Comparison of ENCODE assay signal across 8 cellular contexts in genomic region chr2:96927420-96928171, GRCh38. TPM values are rescaled to one million over a fixed set of nuclear protein-coding genes. Genes with fewer than 3 reads are reported as not detected.
DNase-seq lines count a peak whose midpoint lies in the region; ATAC-seq and TF ChIP-seq lines count a peak whose summit lies in the region.

No MANE protein-coding gene starts in this region.

- DNase-seq in DMS53 (lab: John Stamatoyannopoulos, UW) (peak; percentile 90), NCI-H524 (lab: John Stamatoyannopoulos, UW) (peak; percentile 50 to 77), fibroblast of gingiva (ENCODE audit: low read depth) (peak; percentile 41), prostate gland (ENCODE audit: low spot score) (peak; percentile 90), MV-4-11 (lab: John Stamatoyannopoulos, UW) (no peak), NOMO-1 (lab: John Stamatoyannopoulos, UW; ENCODE audit: unreplicated experiment in 2 of 2) (no peak), amniotic stem cell (lab: John Stamatoyannopoulos, UW) (no peak)
- DNase-seq in CD4-positive, alpha-beta T cell, result no peak

- CTCF ChIA-PET in CD4-positive, alpha-beta T cell (lab: Charles Lee), result no interaction called here

- H3K9me3 ChIP-seq in prostate gland, result no peaks in the 10 kb centered on the region
- H3K9me3 ChIP-seq in CD4-positive, alpha-beta T cell (ENCODE audit: control insufficient read depth, low read length), result no peaks in the 10 kb centered on the region

- intact Hi-C loops in prostate gland (cut with DNase I), result no loop called here
- intact Hi-C loops in CD4-positive, alpha-beta T cell (cut with DNase I, micrococcal nuclease), result no loop called here

- no peak overlapping the region for H3K4me3 ChIP-seq in prostate gland

- H3K27me3 Mint-ChIP-seq in CD4-positive, alpha-beta T cell, result no peaks in the 10 kb centered on the region

- H3K27ac Mint-ChIP-seq in CD4-positive, alpha-beta T cell, result no peak overlapping the region

- H3K27ac ChIP-seq in prostate gland, result peak overlapping the region; percentile 52 to 61
- no peak overlapping the region for H3K27ac ChIP-seq in CD4-positive, alpha-beta T cell (ENCODE audit: low read depth, low read length)

- ATAC-seq in CD4-positive, alpha-beta T cell (ENCODE audit: poor library complexity), result no peak

- no peaks in the 10 kb centered on the region for H3K36me3 Mint-ChIP-seq in CD4-positive, alpha-beta T cell (ENCODE audit: low read depth)

- peak in 2 of 4 experiments; percentile 48 to 56 for TF ChIP-seq CTCF in prostate gland (IDR thresholded peaks at IDR 0.05)
- TF ChIP-seq CTCF in CD4-positive, alpha-beta T cell (IDR thresholded peaks at IDR 0.05), result no peak

- H3K9me3 Mint-ChIP-seq in CD4-positive, alpha-beta T cell, result no peaks in the 10 kb centered on the region

- peaks cover 27% of the 10 kb centered on the region for H3K4me1 Mint-ChIP-seq in CD4-positive, alpha-beta T cell (ENCODE audit: low read depth)

- TF ChIP-seq POLR2A in prostate gland (IDR thresholded peaks at IDR 0.05), result peak; percentile 35

- POLR2A ChIA-PET in CD4-positive, alpha-beta T cell (lab: Charles Lee), result interaction anchor here (1.2 to 1.7 kb wide), 2 partner anchors 10 to 70 kb away, joined by 3 to 4 read pairs; partner anchors contain the start of gene ANKRD39

- H3K4me3 Mint-ChIP-seq in CD4-positive, alpha-beta T cell, result no peak overlapping the region

- peaks cover 6% of the 10 kb centered on the region for H3K4me1 ChIP-seq in prostate gland (replicated peaks)

- no peaks in the 10 kb centered on the region for H3K27me3 ChIP-seq in prostate gland (replicated peaks; ENCODE audit: insufficient read depth)
- no peaks in the 10 kb centered on the region for H3K27me3 ChIP-seq in CD4-positive, alpha-beta T cell (ENCODE audit: control insufficient read depth, insufficient read depth, low read length)

- 23% methylated on average over 24 of the region's 24 CpGs for WGBS in prostate gland

- no peaks in the 10 kb centered on the region for H3K36me3 ChIP-seq in prostate gland

RNA-seq across cellular contexts. Expression of gene SEMA4C, which starts 57.7 kb away (rescaled TPM):
- total RNA-seq in prostate gland, result 10 to 100 TPM; 35.8 to 45.9 TPM
- total RNA-seq in CD4-positive, alpha-beta T cell, result 10 to 100 TPM; 55.8 to 56.8 TPM

RNA-seq across cellular contexts. Expression of gene FAM178B, which starts 58.8 kb away (rescaled TPM):
- total RNA-seq in prostate gland, result 10 to 100 TPM in 1 of 2 donors, not detected in 1; 13.9 TPM
- total RNA-seq in CD4-positive, alpha-beta T cell, result under 1 TPM; 0.20 to 0.96 TPM

Comparison
In these comparisons a context has a peak if more than half of its experiments do, and no peak if none do; other contexts are left out.
1. DNase-seq: peak in DMS53 (single experiment), NCI-H524 (2 of 2), fibroblast of gingiva (single experiment) and prostate gland (single experiment); none in MV-4-11 (single experiment), NOMO-1 (0 of 2), amniotic stem cell (single experiment) and CD4-positive, alpha-beta T cell (0 of 10).